In the genomic region with DNA sequence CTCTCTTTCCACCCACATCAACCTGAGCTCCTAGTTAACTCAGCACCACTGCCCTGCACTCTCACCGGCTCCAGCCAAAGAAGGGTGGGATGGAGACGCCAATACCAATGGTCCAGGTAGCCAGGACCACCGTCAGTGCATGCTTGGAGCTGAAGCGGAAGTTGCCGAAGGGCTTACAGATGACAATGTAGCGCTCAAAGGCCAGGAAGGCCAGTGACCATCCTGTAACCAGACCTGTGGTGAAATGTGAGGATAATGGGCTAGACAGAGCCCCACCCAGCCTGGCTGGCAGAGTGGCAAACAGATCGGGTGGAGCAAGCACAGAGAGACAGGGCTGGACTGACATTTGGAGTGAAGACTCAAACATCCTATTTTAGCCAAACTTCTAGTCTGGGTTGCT, we compare ENCODE assay signal across 2 cellular contexts.
A peak's percentile ranks its signal among the peaks of the same experiment; 100 is the strongest.
TF ChIP-seq lines count a peak whose summit lies in the region.

No MANE protein-coding gene starts in this region.

TF ChIP-seq in GM23338, 12 proteins besides CTCF, POLR2A, EP300 and RAD21:
- TF ChIP-seq EZH2 (IDR thresholded peaks at IDR 0.05; ENCODE audit: low read depth, unreplicated experiment) (no peak), NANOG (IDR thresholded peaks at IDR 0.05; ENCODE audit: borderline replicate concordance) (no peak), ZNF114 (CRISPR knock-in tag; IDR thresholded peaks at IDR 0.05) (no peak), POLR2AphosphoS5 (IDR thresholded peaks at IDR 0.05; ENCODE audit: low read depth) (no peak; the same call in 1 of the 2 replicates), EZH2phosphoT487 (IDR thresholded peaks at IDR 0.05; ENCODE audit: unreplicated experiment) (no peak), ZNF331 (CRISPR knock-in tag; IDR thresholded peaks at IDR 0.05; ENCODE audit: low read depth) (no peak), JUNB (IDR thresholded peaks at IDR 0.05; ENCODE audit: unreplicated experiment) (no peak), CREB1 (CRISPR knock-in tag; IDR thresholded peaks at IDR 0.05; ENCODE audit: low read depth) (no peak), STAT1 (IDR thresholded peaks at IDR 0.05; ENCODE audit: unreplicated experiment) (no peak)

TF ChIP-seq in K562, 482 proteins besides CTCF, POLR2A, EP300 and RAD21:
- TF ChIP-seq RBM22 (IDR thresholded peaks at IDR 0.05; ENCODE audit: low read depth, low read length, poor library complexity, severe bottlenecking) (peak; percentile 23), POLR2AphosphoS2 (IDR thresholded peaks at IDR 0.05; ENCODE audit: low read length) (peak; percentile 79), ZNF431 (CRISPR knock-in tag; IDR thresholded peaks at IDR 0.05) (no peak), TRIM28 (IDR thresholded peaks at IDR 0.05) (no peak), COPS2 (conservative IDR thresholded peaks at IDR 0.05) (no peak), POLR2G (IDR thresholded peaks at IDR 0.05; ENCODE audit: low read depth, low read length) (peak; percentile 55), CREB1 (IDR thresholded peaks at IDR 0.05) (0 out of 2 replicates have a peak, but pooled peaks have one; percentile 10), CREB1 (CRISPR knock-in tag; IDR thresholded peaks at IDR 0.05) (no peak), SUPT5H (IDR thresholded peaks at IDR 0.05) (peak; percentile 58; the same call in 1 of the 2 replicates), POLR2B (IDR thresholded peaks at IDR 0.05; ENCODE audit: low read depth, partially characterized antibody) (peak; percentile 70), NFE2 (IDR thresholded peaks at IDR 0.05; ENCODE audit: low read depth) (no peak), GABPB1 (CRISPR knock-in tag; IDR thresholded peaks at IDR 0.05) (no peak)
- TF ChIP-seq, protein P1, sequence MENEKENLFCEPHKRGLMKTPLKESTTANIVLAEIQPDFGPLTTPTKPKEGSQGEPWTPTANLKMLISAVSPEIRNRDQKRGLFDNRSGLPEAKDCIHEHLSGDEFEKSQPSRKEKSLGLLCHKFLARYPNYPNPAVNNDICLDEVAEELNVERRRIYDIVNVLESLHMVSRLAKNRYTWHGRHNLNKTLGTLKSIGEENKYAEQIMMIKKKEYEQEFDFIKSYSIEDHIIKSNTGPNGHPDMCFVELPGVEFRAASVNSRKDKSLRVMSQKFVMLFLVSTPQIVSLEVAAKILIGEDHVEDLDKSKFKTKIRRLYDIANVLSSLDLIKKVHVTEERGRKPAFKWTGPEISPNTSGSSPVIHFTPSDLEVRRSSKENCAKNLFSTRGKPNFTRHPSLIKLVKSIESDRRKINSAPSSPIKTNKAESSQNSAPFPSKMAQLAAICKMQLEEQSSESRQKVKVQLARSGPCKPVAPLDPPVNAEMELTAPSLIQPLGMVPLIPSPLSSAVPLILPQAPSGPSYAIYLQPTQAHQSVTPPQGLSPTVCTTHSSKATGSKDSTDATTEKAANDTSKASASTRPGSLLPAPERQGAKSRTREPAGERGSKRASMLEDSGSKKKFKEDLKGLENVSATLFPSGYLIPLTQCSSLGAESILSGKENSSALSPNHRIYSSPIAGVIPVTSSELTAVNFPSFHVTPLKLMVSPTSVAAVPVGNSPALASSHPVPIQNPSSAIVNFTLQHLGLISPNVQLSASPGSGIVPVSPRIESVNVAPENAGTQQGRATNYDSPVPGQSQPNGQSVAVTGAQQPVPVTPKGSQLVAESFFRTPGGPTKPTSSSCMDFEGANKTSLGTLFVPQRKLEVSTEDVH (IDR thresholded peaks at IDR 0.05; ENCODE audit: low read depth, partially characterized antibody) = peak; percentile 55
- TF ChIP-seq, protein P2, sequence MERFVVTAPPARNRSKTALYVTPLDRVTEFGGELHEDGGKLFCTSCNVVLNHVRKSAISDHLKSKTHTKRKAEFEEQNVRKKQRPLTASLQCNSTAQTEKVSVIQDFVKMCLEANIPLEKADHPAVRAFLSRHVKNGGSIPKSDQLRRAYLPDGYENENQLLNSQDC (CRISPR knock-in tag; IDR thresholded peaks at IDR 0.05) = no peak
- TF ChIP-seq, protein P3, sequence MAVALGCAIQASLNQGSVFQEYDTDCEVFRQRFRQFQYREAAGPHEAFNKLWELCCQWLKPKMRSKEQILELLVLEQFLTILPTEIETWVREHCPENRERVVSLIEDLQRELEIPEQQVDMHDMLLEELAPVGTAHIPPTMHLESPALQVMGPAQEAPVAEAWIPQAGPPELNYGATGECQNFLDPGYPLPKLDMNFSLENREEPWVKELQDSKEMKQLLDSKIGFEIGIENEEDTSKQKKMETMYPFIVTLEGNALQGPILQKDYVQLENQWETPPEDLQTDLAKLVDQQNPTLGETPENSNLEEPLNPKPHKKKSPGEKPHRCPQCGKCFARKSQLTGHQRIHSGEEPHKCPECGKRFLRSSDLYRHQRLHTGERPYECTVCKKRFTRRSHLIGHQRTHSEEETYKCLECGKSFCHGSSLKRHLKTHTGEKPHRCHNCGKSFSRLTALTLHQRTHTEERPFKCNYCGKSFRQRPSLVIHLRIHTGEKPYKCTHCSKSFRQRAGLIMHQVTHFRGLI (CRISPR knock-in tag; IDR thresholded peaks at IDR 0.05) = no peak
